ENCODE assay signal across 24 cellular contexts in the genomic region with DNA sequence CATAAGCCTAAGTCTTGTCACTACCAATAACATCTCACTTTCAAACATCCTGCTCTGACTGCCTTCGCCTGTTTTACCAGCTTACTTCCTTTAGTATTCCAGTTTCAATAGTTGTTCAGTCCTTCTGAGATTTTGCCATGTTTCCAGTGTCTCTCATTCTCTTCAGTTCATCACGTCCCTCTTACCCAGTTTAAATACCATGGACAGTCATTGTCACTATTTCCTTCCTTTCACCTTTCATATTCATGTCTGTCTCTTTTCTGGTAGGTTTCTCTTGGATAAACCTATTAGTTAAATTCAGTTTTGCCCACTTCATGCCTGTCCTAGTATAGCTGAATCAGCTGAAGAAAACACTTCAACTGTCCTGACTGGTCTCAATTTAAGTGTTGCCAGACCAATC. TPM values are rescaled to one million over a fixed set of nuclear protein-coding genes. Genes with fewer than 3 reads are reported as not detected.
DNase-seq lines count a peak whose midpoint lies in the region; ATAC-seq and TF ChIP-seq lines count a peak whose summit lies in the region.
"Had no signal": no experiment of that assay in that cellular context is flagged by ENCODE, and none has a peak within 500 bp of the region (broad histone marks: within the 10 kb centered on the region; RNA-seq: fewer than 3 reads in every experiment).

No MANE protein-coding gene starts in this region.

- no peak overlapping the region for H3K4me3 ChIP-seq in left ventricle myocardium inferior
- no peak overlapping the region for H3K4me3 ChIP-seq in right atrium auricular region
- H3K4me3 ChIP-seq in MM.1S (ENCODE audit: low read length): peak overlapping the region; percentile 24
- H3K4me3 ChIP-seq in lower lobe of right lung: no peak overlapping the region
- H3K4me3 ChIP-seq in urinary bladder (ENCODE audit: low read depth, low read length): no peak overlapping the region
- H3K4me3 ChIP-seq: A549, body of pancreas, heart right ventricle had no signal

- H2AFZ ChIP-seq in MM.1S (ENCODE audit: low read length): no peak overlapping the region
- H2AFZ ChIP-seq: parathyroid adenoma had no signal

- H3K9me3 ChIP-seq in left ventricle myocardium inferior (replicated peaks) (no peaks in the 10 kb centered on the region), right atrium auricular region (no peaks in the 10 kb centered on the region), MM.1S (replicated peaks; ENCODE audit: insufficient read depth, low read length) (no peaks in the 10 kb centered on the region), lower lobe of right lung (no peaks in the 10 kb centered on the region)
- H3K9me3 ChIP-seq: A549, BE2C, body of pancreas, heart right ventricle had no signal

- ATAC-seq in lower lobe of right lung (peak in 1 of 2 donors; percentile 32), GM18868 (IDR thresholded peaks at IDR 0.05; ENCODE audit: unreplicated experiment) (no peak)
- ATAC-seq: A549, body of pancreas, left colon had no signal

- WGBS in urinary bladder: 77% methylated on average over 2 of the region's 2 CpGs

- H3K36me3 ChIP-seq in left ventricle myocardium inferior (no peaks in the 10 kb centered on the region), right atrium auricular region (no peaks in the 10 kb centered on the region), MM.1S (replicated peaks; ENCODE audit: insufficient read depth, low read length) (no peaks in the 10 kb centered on the region), lower lobe of right lung (no peaks in the 10 kb centered on the region), urinary bladder (ENCODE audit: insufficient read depth) (no peaks in the 10 kb centered on the region)
- H3K36me3 ChIP-seq: BE2C, heart right ventricle had no signal

- DNase-seq in left ventricle myocardium inferior: no peak
- no peak for DNase-seq in right atrium auricular region (ENCODE audit: low spot score)
- no peak for DNase-seq in MM.1S
- no peak for DNase-seq in lower lobe of right lung
- DNase-seq in NCI-H69 (lab: John Stamatoyannopoulos, UW): no peak
- DNase-seq in UCSD-AML1 (lab: John Stamatoyannopoulos, UW; ENCODE audit: unreplicated experiment): no peak
- DNase-seq: activated CD4-positive, CD25-positive, alpha-beta regulatory T cell; activated CD8-positive, alpha-beta T cell treated with anti-CD3 and anti-CD28 coated beads for 36 hours; activated effector memory CD4-positive, alpha-beta T cell treated with Interleukin-2 at 50 U/mL for 16 hours; BE2C; body of pancreas; effector CD8-positive, alpha-beta T cell; EL; foreskin fibroblast; heart right ventricle; left colon; NCI-H1417; NCI-H2081; nephron progenitor cell; stimulated activated CD8-positive, alpha-beta memory T cell treated with anti-CD3 and anti-CD28 coated beads, Interleukin-4, amount 100 ng/mL, for 48 hours had no signal

- H3K27ac ChIP-seq in left ventricle myocardium inferior (replicated peaks): peak overlapping the region; percentile 32
- peak overlapping the region in 1 of 2 donors; percentile 24 for H3K27ac ChIP-seq in right atrium auricular region
- H3K27ac ChIP-seq in MM.1S (ENCODE audit: low read length): peak overlapping the region; percentile 74
- H3K27ac ChIP-seq in lower lobe of right lung: peak overlapping the region; percentile 12
- peak overlapping the region; percentile 23 for H3K27ac ChIP-seq in urinary bladder (ENCODE audit: low read depth)
- H3K27ac ChIP-seq: A549, parathyroid adenoma had no signal

- H3K4me1 ChIP-seq in left ventricle myocardium inferior: peaks cover 82% of the 10 kb centered on the region
- H3K4me1 ChIP-seq in right atrium auricular region: peaks cover 0 to 30% of the 10 kb centered on the region in 2 donors
- H3K4me1 ChIP-seq in MM.1S (ENCODE audit: low read length): peaks cover 65% of the 10 kb centered on the region
- peaks cover 54% of the 10 kb centered on the region for H3K4me1 ChIP-seq in lower lobe of right lung
- H3K4me1 ChIP-seq in urinary bladder (ENCODE audit: insufficient read depth): no peaks in the 10 kb centered on the region
- H3K4me1 ChIP-seq: BE2C had no signal

- TF ChIP-seq CTCF in left ventricle myocardium inferior (IDR thresholded peaks at IDR 0.05; ENCODE audit: borderline replicate concordance): no peak
- TF ChIP-seq CTCF in right atrium auricular region (IDR thresholded peaks at IDR 0.05): no peak
- TF ChIP-seq CTCF in MM.1S (IDR thresholded peaks at IDR 0.05; ENCODE audit: low read length): no peak
- no peak for TF ChIP-seq CTCF in lower lobe of right lung (IDR thresholded peaks at IDR 0.05)

- peaks cover 96% of the 10 kb centered on the region for H3K79me2 ChIP-seq in MM.1S (ENCODE audit: low read length)

- H3K4me2 ChIP-seq in MM.1S (ENCODE audit: low read depth, low read length): peak overlapping the region; percentile 62
- H3K4me2 ChIP-seq: A549 had no signal

- H3K27me3 ChIP-seq in left ventricle myocardium inferior (ENCODE audit: low read depth) (no peaks in the 10 kb centered on the region), right atrium auricular region (no peaks in the 10 kb centered on the region), MM.1S (replicated peaks; ENCODE audit: insufficient read depth, low read length) (no peaks in the 10 kb centered on the region), lower lobe of right lung (ENCODE audit: low read depth) (no peaks in the 10 kb centered on the region)
- H3K27me3 ChIP-seq: BE2C, body of pancreas, heart right ventricle had no signal

- peaks cover 44% of the 10 kb centered on the region for H3F3A ChIP-seq in MM.1S (ENCODE audit: insufficient read depth, low read length)

- H4K20me1 ChIP-seq in MM.1S (ENCODE audit: insufficient read depth, low read length): no peaks in the 10 kb centered on the region

- H3K9me2 ChIP-seq in MM.1S (replicated peaks; ENCODE audit: insufficient read depth, low read length): no peaks in the 10 kb centered on the region

- peak overlapping the region; percentile 11; the same call in 1 of the 2 replicates for H3K9ac ChIP-seq in MM.1S (ENCODE audit: low read length)
- H3K9ac ChIP-seq: parathyroid adenoma had no signal

- intact Hi-C loops in left ventricle myocardium inferior (cut with micrococcal nuclease): no loop called here
- intact Hi-C loops in lower lobe of right lung (cut with DNase I): no loop called here

RNA-seq across cellular contexts. Expression of a gene that starts 5.9 kb away (rescaled TPM):
- total RNA-seq in left ventricle myocardium inferior (13.0 TPM), right atrium auricular region (10 to 100 TPM; 17.9 to 19.9 TPM), lower lobe of right lung (31.3 TPM), urinary bladder (39.4 TPM)
- 13.0 TPM for polyA plus RNA-seq in urinary bladder

RNA-seq across cellular contexts. Expression of a gene that starts 22.4 kb away (rescaled TPM):
- total RNA-seq in left ventricle myocardium inferior: 8.4 TPM
- 10 to 100 TPM; 10.4 to 11.0 TPM for total RNA-seq in right atrium auricular region
- total RNA-seq in lower lobe of right lung: 16.4 TPM
- 41.8 TPM for total RNA-seq in urinary bladder
- polyA plus RNA-seq in urinary bladder: 27.9 TPM

RNA-seq across cellular contexts. Expression of a gene that starts 50.6 kb away (rescaled TPM):
- 0.33 TPM for total RNA-seq in left ventricle myocardium inferior
- under 1 TPM; 0.20 to 0.63 TPM for total RNA-seq in right atrium auricular region
- total RNA-seq in lower lobe of right lung: 2.8 TPM
- total RNA-seq in urinary bladder: 3.6 TPM
- 1.1 TPM for polyA plus RNA-seq in urinary bladder
- total RNA-seq: body of pancreas, left colon had no signal
